ENCODE assay signal across 8 cellular contexts in the genomic region with DNA sequence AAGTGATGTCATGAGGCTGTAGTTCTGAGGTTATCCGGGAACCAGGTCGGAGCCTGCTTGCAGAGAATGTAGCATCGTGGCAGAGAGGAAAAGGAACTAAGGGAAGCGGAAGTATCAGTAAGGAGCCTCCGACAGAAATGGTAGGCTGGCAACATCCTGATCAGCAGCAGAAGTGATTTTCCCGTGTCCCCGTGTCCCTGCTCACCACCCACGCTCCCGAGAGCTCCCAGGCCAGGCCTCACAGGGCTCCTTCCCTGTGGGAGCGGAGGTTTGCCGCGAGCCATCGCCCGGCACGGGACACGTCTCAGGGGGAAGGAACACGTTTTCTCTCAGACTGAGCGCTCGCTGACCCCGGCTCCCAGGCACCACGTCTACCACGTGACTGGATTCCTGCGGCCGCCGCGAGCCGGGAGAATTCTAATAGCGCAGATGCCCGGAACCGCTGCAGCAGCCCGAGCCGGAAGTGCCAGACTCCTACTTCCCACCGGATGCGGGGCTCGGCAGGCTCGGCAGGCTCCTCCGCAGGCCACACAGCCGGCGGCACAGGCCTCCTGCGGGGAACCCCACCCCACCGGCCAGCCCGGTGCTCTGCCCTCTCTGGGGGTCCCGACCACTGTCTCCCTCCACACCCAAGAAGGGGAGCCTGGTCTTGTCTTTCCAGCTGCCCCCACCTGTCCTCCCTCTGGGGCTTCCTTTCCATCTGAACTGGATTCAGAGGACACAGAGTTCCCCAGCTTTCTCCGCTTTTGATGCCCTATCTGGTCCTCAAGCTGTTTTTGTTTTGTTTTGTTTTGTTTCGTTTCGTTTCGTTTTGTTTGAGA.
DNase-seq lines count a peak whose midpoint lies in the region; ATAC-seq and TF ChIP-seq lines count a peak whose summit lies in the region.

No MANE protein-coding gene starts in this region.

- peak overlapping the region; percentile 86 to 98 (median 96) for H3K4me3 Mint-ChIP-seq in naive B cell

- peaks cover 0 to 1% (median 0%) of the 10 kb centered on the region in 7 donors for H3K9me3 Mint-ChIP-seq in naive B cell

- H3K27me3 Mint-ChIP-seq in naive B cell: peaks cover 0 to 4% (median 0%) of the 10 kb centered on the region in 3 donors

- intact Hi-C loops in esophagus squamous epithelium (cut with DNase I): no loop called here

- H3K36me3 Mint-ChIP-seq in naive B cell: no peaks in the 10 kb centered on the region

- peak; percentile 52 for TF ChIP-seq POLR2A in GM15510 (IDR thresholded peaks at IDR 0.05; ENCODE audit: borderline replicate concordance, extremely low read depth, insufficient read length)
- TF ChIP-seq POLR2A in esophagus squamous epithelium (IDR thresholded peaks at IDR 0.05): peak in 1 of 4 donors; percentile 19

- H3K27ac Mint-ChIP-seq in naive B cell: peak overlapping the region; percentile 29 to 96 (median 84)

- ATAC-seq in naive B cell (ENCODE audit: low read depth in 2 of 2): peak; percentile 54 to 67

- H3K9me3 ChIP-seq in esophagus squamous epithelium: no peaks in the 10 kb centered on the region
- no peaks in the 10 kb centered on the region for H3K9me3 ChIP-seq in stomach smooth muscle (ENCODE audit: control insufficient read depth in 2 of 2, low read length in 2 of 2)

- H3K36me3 ChIP-seq in esophagus squamous epithelium: no peaks in the 10 kb centered on the region
- H3K36me3 ChIP-seq in stomach smooth muscle (ENCODE audit: control insufficient read depth in 2 of 2, insufficient read depth in 2 of 2, low read length in 2 of 2): no peaks in the 10 kb centered on the region

- peaks cover 13 to 36% (median 14%) of the 10 kb centered on the region in 3 donors for H3K4me1 ChIP-seq in esophagus squamous epithelium
- H3K4me1 ChIP-seq in stomach smooth muscle (ENCODE audit: control insufficient read depth, insufficient read depth, low read length): peaks cover 5% of the 10 kb centered on the region

- peak overlapping the region; percentile 75 to 79 for H3K9ac ChIP-seq in stomach smooth muscle (ENCODE audit: low read length in 2 of 2)

- peak overlapping the region; percentile 30 to 71 (median 54) for H3K4me3 ChIP-seq in esophagus squamous epithelium
- peak overlapping the region; percentile 79 to 85 for H3K4me3 ChIP-seq in stomach smooth muscle (ENCODE audit: low read length in 2 of 2)

- TF ChIP-seq CTCF in esophagus squamous epithelium (IDR thresholded peaks at IDR 0.05): no peak

- WGBS in esophagus squamous epithelium, 2 donors: 17 to 35% methylated on average over 11 to 25 of the region's 47 CpGs

- DNase-seq in HS-5 (ENCODE audit: low read depth) (peak; percentile 70), activated T-cell treated with anti-CD3 and anti-CD28 coated beads for 1 hour (ENCODE audit: low read depth) (peak; percentile 9), esophagus squamous epithelium (lab: John Stamatoyannopoulos, UW) (no peak), naive B cell (peak; percentile 20), hippocampal formation (lab: John Stamatoyannopoulos, UW) (no peak), NCI-H2196 (lab: John Stamatoyannopoulos, UW; ENCODE audit: unreplicated experiment) (no peak)

- H3K27ac ChIP-seq in esophagus squamous epithelium (peak overlapping the region; percentile 71 to 83 (median 80)), stomach smooth muscle (ENCODE audit: low read length) (peak overlapping the region; percentile 24)

- H3K27me3 ChIP-seq in esophagus squamous epithelium (no peaks in the 10 kb centered on the region), stomach smooth muscle (ENCODE audit: control insufficient read depth in 1 of 2, insufficient read depth in 2 of 2, low read length in 2 of 2) (no peaks in the 10 kb centered on the region)

- H3K4me1 Mint-ChIP-seq in naive B cell: peaks cover 13 to 21% (median 16%) of the 10 kb centered on the region in 3 donors

Comparison
In these comparisons a context has a peak if more than half of its experiments do, and no peak if none do; other contexts are left out.
1. DNase-seq: peak in HS-5 (single experiment), activated T-cell treated with anti-CD3 and anti-CD28 coated beads for 1 hour (single experiment) and naive B cell (single experiment); none in esophagus squamous epithelium (single experiment), hippocampal formation (0 of 2) and NCI-H2196 (single experiment).